1 cellular context compared by ENCODE assay signal in genomic region chr5:154483654-154484392, GRCh38.
A peak's percentile ranks its signal among the peaks of the same experiment; 100 is the strongest.
TF ChIP-seq lines count a peak whose summit lies in the region.

No MANE protein-coding gene starts in this region.

TF ChIP-seq in H1, 55 proteins besides CTCF, POLR2A, EP300 and RAD21:
- TF ChIP-seq, protein P1, sequence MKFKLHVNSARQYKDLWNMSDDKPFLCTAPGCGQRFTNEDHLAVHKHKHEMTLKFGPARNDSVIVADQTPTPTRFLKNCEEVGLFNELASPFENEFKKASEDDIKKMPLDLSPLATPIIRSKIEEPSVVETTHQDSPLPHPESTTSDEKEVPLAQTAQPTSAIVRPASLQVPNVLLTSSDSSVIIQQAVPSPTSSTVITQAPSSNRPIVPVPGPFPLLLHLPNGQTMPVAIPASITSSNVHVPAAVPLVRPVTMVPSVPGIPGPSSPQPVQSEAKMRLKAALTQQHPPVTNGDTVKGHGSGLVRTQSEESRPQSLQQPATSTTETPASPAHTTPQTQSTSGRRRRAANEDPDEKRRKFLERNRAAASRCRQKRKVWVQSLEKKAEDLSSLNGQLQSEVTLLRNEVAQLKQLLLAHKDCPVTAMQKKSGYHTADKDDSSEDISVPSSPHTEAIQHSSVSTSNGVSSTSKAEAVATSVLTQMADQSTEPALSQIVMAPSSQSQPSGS (IDR thresholded peaks at IDR 0.05; ENCODE audit: low read length) = no peak
- TF ChIP-seq GTF2F1 (IDR thresholded peaks at IDR 0.05; ENCODE audit: borderline replicate concordance, low read depth, low read length) = no peak
- 0 out of 2 replicates have a peak, but pooled peaks have one; percentile 4 for TF ChIP-seq SP1 (IDR thresholded peaks at IDR 0.05; ENCODE audit: low read depth, low read length)
- peak; percentile 35 for TF ChIP-seq ASH2L (IDR thresholded peaks at IDR 0.05; ENCODE audit: low read length)
- peak; percentile 81; the same call in 1 of the 2 replicates for TF ChIP-seq CBX8 (IDR thresholded peaks at IDR 0.05; ENCODE audit: borderline replicate concordance, low read depth, low read length)
- TF ChIP-seq SUZ12 (IDR thresholded peaks at IDR 0.05; ENCODE audit: low read length) = peak; percentile 94
- TF ChIP-seq RNF2 (IDR thresholded peaks at IDR 0.05; ENCODE audit: borderline replicate concordance, low read depth, low read length, missing control alignments, poor library complexity, severe bottlenecking) = peak; percentile 92
- TF ChIP-seq SP2 (IDR thresholded peaks at IDR 0.05; ENCODE audit: low read length) = no peak
- TF ChIP-seq MAFK (IDR thresholded peaks at IDR 0.05; ENCODE audit: low read depth, low read length) = no peak
- TF ChIP-seq, protein P2, sequence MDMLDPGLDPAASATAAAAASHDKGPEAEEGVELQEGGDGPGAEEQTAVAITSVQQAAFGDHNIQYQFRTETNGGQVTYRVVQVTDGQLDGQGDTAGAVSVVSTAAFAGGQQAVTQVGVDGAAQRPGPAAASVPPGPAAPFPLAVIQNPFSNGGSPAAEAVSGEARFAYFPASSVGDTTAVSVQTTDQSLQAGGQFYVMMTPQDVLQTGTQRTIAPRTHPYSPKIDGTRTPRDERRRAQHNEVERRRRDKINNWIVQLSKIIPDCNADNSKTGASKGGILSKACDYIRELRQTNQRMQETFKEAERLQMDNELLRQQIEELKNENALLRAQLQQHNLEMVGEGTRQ (IDR thresholded peaks at IDR 0.05; ENCODE audit: low read length) = no peak
- peak; percentile 90 for TF ChIP-seq EZH2 (IDR thresholded peaks at IDR 0.05; ENCODE audit: low read depth, low read length, severe bottlenecking)
- TF ChIP-seq TCF12 (IDR thresholded peaks at IDR 0.05; ENCODE audit: low read depth, low read length) = 0 out of 2 replicates have a peak, but pooled peaks have one; percentile 2
